ENCODE assay signal across 1 cellular context in the genomic region with DNA sequence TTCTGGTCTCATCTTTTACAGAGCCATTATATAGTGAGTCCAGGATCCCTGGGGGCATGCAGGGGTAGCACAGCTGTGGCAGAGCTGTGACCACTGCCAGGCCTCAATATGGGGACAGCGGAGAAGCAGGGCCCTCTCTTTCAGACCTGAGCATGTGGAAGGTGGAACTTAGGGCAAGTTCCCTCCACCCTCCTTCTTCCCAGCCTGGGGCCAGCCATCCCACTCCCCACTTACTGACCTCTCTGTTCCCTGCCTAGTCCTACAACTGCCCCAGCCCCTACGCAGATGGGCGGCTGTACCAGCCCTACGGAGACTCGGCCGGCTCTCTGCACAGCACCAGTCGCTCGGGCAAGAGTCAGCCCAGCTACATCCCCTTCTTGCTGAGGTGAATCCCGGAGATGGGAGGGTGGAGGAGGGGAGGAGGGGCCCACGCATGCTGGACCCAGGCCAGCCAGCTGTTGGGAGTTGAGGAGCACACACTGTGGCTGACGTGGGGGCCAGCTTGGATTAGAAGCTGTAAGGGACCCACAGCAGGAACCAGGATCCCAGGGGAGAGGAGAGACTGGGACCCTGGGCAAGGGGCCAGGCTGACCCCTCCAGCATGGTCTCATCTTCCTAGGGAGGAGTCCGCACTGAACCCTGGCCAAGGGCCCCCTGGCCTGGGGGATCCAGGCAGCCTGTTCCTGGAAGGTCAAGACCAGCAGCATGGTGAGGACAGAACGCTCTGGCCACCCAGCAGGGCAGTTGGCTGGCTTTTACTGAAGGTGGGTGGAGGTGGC.
TF ChIP-seq lines count a peak whose summit lies in the region.

No MANE protein-coding gene starts in this region.

TF ChIP-seq in K562, 482 proteins besides CTCF, POLR2A, EP300 and RAD21:
- no peak for TF ChIP-seq GABPA (tag; conservative IDR thresholded peaks at IDR 0.05; ENCODE audit: low read depth)
- TF ChIP-seq NFIC (IDR thresholded peaks at IDR 0.05): peak; percentile 33; the same call in 1 of the 2 replicates
